Comparison of ENCODE assay signal across 8 cellular contexts in genomic region chr6:110876170-110876773, GRCh38. TPM values are rescaled to one million over a fixed set of nuclear protein-coding genes. Genes with fewer than 3 reads are reported as not detected.
DNase-seq lines count a peak whose midpoint lies in the region; ATAC-seq and TF ChIP-seq lines count a peak whose summit lies in the region.

No MANE protein-coding gene starts in this region.

- DNase-seq in GM04504 (ENCODE audit: low read depth): peak; percentile 82
- peak; percentile 67 for DNase-seq in HFF-Myc (ENCODE audit: extremely low read depth, low read depth)
- peak; percentile 79 for DNase-seq in NCI-H1105 treated with DMSO at 0.1 percent for 48 hours (lab: John Stamatoyannopoulos, UW)
- peak; percentile 32 to 48 (median 44) for DNase-seq in T-helper 17 cell
- DNase-seq in right atrium auricular region (ENCODE audit: low spot score): peak; percentile 95
- peak; percentile 74 for DNase-seq in progenitor cell of endocrine pancreas (ENCODE audit: low spot score, unreplicated experiment)

- H3K4me1 ChIP-seq in right atrium auricular region (peaks cover 0 to 57% of the 10 kb centered on the region in 2 donors), urinary bladder (ENCODE audit: insufficient read depth) (peaks cover 1% of the 10 kb centered on the region)

- H3K4me1 Mint-ChIP-seq in T-helper 17 cell (peaks cover 39% of the 10 kb centered on the region), progenitor cell of endocrine pancreas (ENCODE audit: low read depth) (peaks cover 43% of the 10 kb centered on the region)

- H3K36me3 Mint-ChIP-seq in T-helper 17 cell (ENCODE audit: low read depth) (no peaks in the 10 kb centered on the region), progenitor cell of endocrine pancreas (ENCODE audit: insufficient read depth) (no peaks in the 10 kb centered on the region)

- H3K27ac Mint-ChIP-seq in T-helper 17 cell (peak overlapping the region; percentile 94), progenitor cell of endocrine pancreas (peak overlapping the region; percentile 97)

- TF ChIP-seq CTCF in HFF-Myc (IDR thresholded peaks at IDR 0.05; ENCODE audit: low read depth, low read length, missing control alignments) (no peak), right atrium auricular region (IDR thresholded peaks at IDR 0.05) (no peak), progenitor cell of endocrine pancreas (IDR thresholded peaks at IDR 0.05; ENCODE audit: unreplicated experiment) (no peak)

- H3K4me3 Mint-ChIP-seq in T-helper 17 cell (peak overlapping the region; percentile 96), progenitor cell of endocrine pancreas (ENCODE audit: low read depth) (peak overlapping the region; percentile 92)

- H3K27me3 ChIP-seq in right atrium auricular region: no peaks in the 10 kb centered on the region

- H3K36me3 ChIP-seq in right atrium auricular region (no peaks in the 10 kb centered on the region), urinary bladder (ENCODE audit: insufficient read depth) (no peaks in the 10 kb centered on the region)

- H3K4me3 ChIP-seq in HFF-Myc (replicated peaks; ENCODE audit: low read depth, low read length): peak overlapping the region; percentile 79
- peak overlapping the region; percentile 73 to 96 for H3K4me3 ChIP-seq in right atrium auricular region
- H3K4me3 ChIP-seq in urinary bladder (ENCODE audit: low read depth, low read length): peak overlapping the region; percentile 96

- WGBS in urinary bladder: 2% methylated on average over 29 of the region's 29 CpGs

- peak; percentile 35 for ATAC-seq in T-helper 17 cell

- no peaks in the 10 kb centered on the region for H3K9me3 Mint-ChIP-seq in progenitor cell of endocrine pancreas (ENCODE audit: low read depth)

- H3K9me3 ChIP-seq in T-helper 17 cell (ENCODE audit: control insufficient read depth, low read length, poor library complexity, severe bottlenecking) (no peaks in the 10 kb centered on the region), right atrium auricular region (no peaks in the 10 kb centered on the region)

- H3K27me3 Mint-ChIP-seq in T-helper 17 cell (no peaks in the 10 kb centered on the region), progenitor cell of endocrine pancreas (no peaks in the 10 kb centered on the region)

- H3K27ac ChIP-seq in angular gyrus (ENCODE audit: low read depth, low read length) (peak overlapping the region; percentile 79), right atrium auricular region (peak overlapping the region; percentile 89 to 99), urinary bladder (ENCODE audit: low read depth) (peak overlapping the region; percentile 91)

RNA-seq across cellular contexts. Expression of gene AMD1, which starts 1.7 kb away (rescaled TPM):
- 100 to 1,000 TPM; 101 to 121 TPM for total RNA-seq in T-helper 17 cell
- total RNA-seq in right atrium auricular region: 10 to 100 TPM; 51.5 to 81.5 TPM
- total RNA-seq in progenitor cell of endocrine pancreas: 75.0 and 75.2 TPM in 2 replicates
- 92.8 TPM for total RNA-seq in urinary bladder
- 37.0 TPM for polyA plus RNA-seq in urinary bladder

Comparison
In these comparisons a context has a peak if more than half of its experiments do, and no peak if none do; other contexts are left out.
1. Peak in every context shown above with its lines: DNase-seq, ATAC-seq, H3K4me3 ChIP-seq and H3K27ac ChIP-seq.
2. DNase-seq: peak in every context shown above with its lines; median percentile 95 in right atrium auricular region; 82 in GM04504; 79 in NCI-H1105 treated with DMSO at 0.1 percent for 48 hours; 74 in progenitor cell of endocrine pancreas; 67 in HFF-Myc; 44 in T-helper 17 cell.